ENCODE assay signal across 30 cellular contexts in the genomic region with DNA sequence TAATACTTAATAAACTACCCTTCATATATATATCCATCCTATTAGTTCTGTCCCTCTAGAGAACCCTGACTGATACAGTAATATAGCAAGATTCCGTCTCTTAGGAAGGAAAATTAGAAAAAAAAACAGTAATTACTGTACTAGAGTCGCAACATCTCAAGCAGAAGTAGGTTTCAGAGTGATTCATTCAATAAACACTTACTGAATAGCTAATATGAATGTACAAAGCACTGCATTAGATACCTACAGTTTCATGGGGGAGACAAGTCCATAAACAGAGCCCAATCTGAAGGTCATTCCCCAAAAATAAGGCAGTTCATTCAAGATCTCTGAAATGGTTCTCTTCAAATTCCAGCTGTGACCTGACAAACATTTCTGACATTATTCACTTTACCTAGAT. TPM values are rescaled to one million over a fixed set of nuclear protein-coding genes. Genes with fewer than 3 reads are reported as not detected.
A peak's percentile ranks its signal among the peaks of the same experiment; 100 is the strongest.
DNase-seq lines count a peak whose midpoint lies in the region; ATAC-seq and TF ChIP-seq lines count a peak whose summit lies in the region.
"Had no signal": no experiment of that assay in that cellular context is flagged by ENCODE, and none has a peak within 500 bp of the region (broad histone marks: within the 10 kb centered on the region; RNA-seq: fewer than 3 reads in every experiment).

No MANE protein-coding gene starts in this region.

- no peak for TF ChIP-seq POLR2A in breast epithelium (IDR thresholded peaks at IDR 0.05)

- H3K9ac ChIP-seq in endodermal cell (ENCODE audit: extremely low read depth, low read length, poor library complexity, severe bottlenecking), result no peak overlapping the region

- TF ChIP-seq CTCF in MCF 10A (IDR thresholded peaks at IDR 0.05; ENCODE audit: unreplicated experiment), result no peak
- TF ChIP-seq CTCF in breast epithelium (IDR thresholded peaks at IDR 0.05), result no peak
- TF ChIP-seq CTCF in endodermal cell (conservative IDR thresholded peaks at IDR 0.05), result no peak

- H3K36me3 Mint-ChIP-seq in MCF 10A (ENCODE audit: insufficient read depth, unreplicated experiment), result peaks cover 11% of the 10 kb centered on the region
- H3K36me3 Mint-ChIP-seq in T-helper 17 cell (ENCODE audit: low read depth), result no peaks in the 10 kb centered on the region
- H3K36me3 Mint-ChIP-seq in endodermal cell (ENCODE audit: low read depth), result peaks cover 26% of the 10 kb centered on the region
- H3K36me3 Mint-ChIP-seq in stimulated activated naive B cell treated with anti-CD40 and anti-IgM and Interleukin-4, amounts not matched to agents 10 μg/mL and 1 μg/mL and 100 μg/mL, for 72 hours, result peaks cover 13 to 15% of the 10 kb centered on the region in 2 donors

- CTCF ChIA-PET in MCF 10A (lab: Yijun Ruan, JAX), result interaction anchor here (0.7 to 1.8 kb wide), 4 partner anchors 9 to 45 kb away, joined by 3 to 5 read pairs (median 4); no protein-coding TSS in a partner anchor

- H3K27ac Mint-ChIP-seq in MCF 10A (ENCODE audit: low read depth, unreplicated experiment), result peak overlapping the region; percentile 39
- peak overlapping the region; percentile 75 for H3K27ac Mint-ChIP-seq in T-helper 17 cell
- H3K27ac Mint-ChIP-seq in endodermal cell, result peak overlapping the region; percentile 48
- H3K27ac Mint-ChIP-seq in stimulated activated naive B cell treated with anti-CD40 and anti-IgM and Interleukin-4, amounts not matched to agents 10 μg/mL and 1 μg/mL and 100 μg/mL, for 72 hours, result peak overlapping the region; percentile 31
- H3K27ac Mint-ChIP-seq: activated CD8-positive, alpha-beta T cell treated with anti-CD3 and anti-CD28 coated beads for 36 hours; memory B cell; WTC11 had no signal

- H3K4me3 ChIP-seq in breast epithelium (no peak overlapping the region), endodermal cell (ENCODE audit: low read length) (no peak overlapping the region)
- H3K4me3 ChIP-seq: heart left ventricle, right atrium auricular region, thyroid gland had no signal

- intact Hi-C loops in MCF 10A (cut with micrococcal nuclease), result no loop called here
- intact Hi-C loops in breast epithelium (cut with DNase I; ENCODE audit: low total_unique reads), result no loop called here

- H3K27ac ChIP-seq in breast epithelium (no peak overlapping the region), endodermal cell (ENCODE audit: low read depth, low read length) (no peak overlapping the region)
- H3K27ac ChIP-seq: C4-2B, heart left ventricle, right atrium auricular region, thyroid gland had no signal

- no peaks in the 10 kb centered on the region for H3K9me3 ChIP-seq in breast epithelium
- H3K9me3 ChIP-seq in T-helper 17 cell (ENCODE audit: control insufficient read depth, low read length, poor library complexity, severe bottlenecking), result no peaks in the 10 kb centered on the region
- peaks cover 14% of the 10 kb centered on the region for H3K9me3 ChIP-seq in endodermal cell (ENCODE audit: control insufficient read depth, low read length)
- H3K9me3 ChIP-seq: heart left ventricle, right atrium auricular region, thyroid gland had no signal

- WGBS in endodermal cell (ENCODE audit: insufficient coverage in 1 of 2, insufficient read length in 1 of 2), 2 experiments, result 100% methylated on average over 2 of the region's 2 CpGs; no CpG with 5 or more reads in 1 of the 2 experiments

- no peaks in the 10 kb centered on the region for H3K27me3 ChIP-seq in breast epithelium
- no peaks in the 10 kb centered on the region for H3K27me3 ChIP-seq in endodermal cell (ENCODE audit: control insufficient read depth, insufficient read depth, low read length, poor library complexity, severe bottlenecking)
- H3K27me3 ChIP-seq: heart left ventricle, right atrium auricular region, thyroid gland had no signal

- ATAC-seq in T-helper 17 cell, result no peak
- no peak for ATAC-seq in stimulated activated naive B cell treated with anti-CD40 and anti-IgM and Interleukin-4, amounts not matched to agents 10 μg/mL and 1 μg/mL and 100 μg/mL, for 72 hours (replicated peaks)
- ATAC-seq in HG02885 (IDR thresholded peaks at IDR 0.05; ENCODE audit: poor library complexity, unreplicated experiment), result no peak
- ATAC-seq in GM18861 (IDR thresholded peaks at IDR 0.05; ENCODE audit: unreplicated experiment), result no peak
- no peak for ATAC-seq in HG03571 (IDR thresholded peaks at IDR 0.05; ENCODE audit: unreplicated experiment)
- ATAC-seq: activated CD8-positive, alpha-beta T cell treated with anti-CD3 and anti-CD28 coated beads for 36 hours; heart left ventricle; left cardiac atrium; stimulated activated naive CD8-positive, alpha-beta T cell treated with anti-CD3 and anti-CD28 coated beads, Interleukin-15, Interleukin-2, amounts not matched to agents 100 U/mL and 50 U/mL, for 24 hours; WTC11 had no signal

- H3K36me3 ChIP-seq in breast epithelium (no peaks in the 10 kb centered on the region), endodermal cell (ENCODE audit: control insufficient read depth, insufficient read depth, low read length) (peaks cover 29% of the 10 kb centered on the region)
- H3K36me3 ChIP-seq: right atrium auricular region, thyroid gland had no signal

- H3K27me3 Mint-ChIP-seq in MCF 10A (ENCODE audit: insufficient read depth, unreplicated experiment), result no peaks in the 10 kb centered on the region
- no peaks in the 10 kb centered on the region for H3K27me3 Mint-ChIP-seq in T-helper 17 cell
- H3K27me3 Mint-ChIP-seq in endodermal cell (ENCODE audit: insufficient read depth), result no peaks in the 10 kb centered on the region
- no peaks in the 10 kb centered on the region for H3K27me3 Mint-ChIP-seq in stimulated activated naive B cell treated with anti-CD40 and anti-IgM and Interleukin-4, amounts not matched to agents 10 μg/mL and 1 μg/mL and 100 μg/mL, for 72 hours
- H3K27me3 Mint-ChIP-seq: activated CD8-positive, alpha-beta T cell treated with anti-CD3 and anti-CD28 coated beads for 36 hours; memory B cell had no signal

- BruUV-seq in MCF 10A (replicated peaks; lab: Mats Ljungman, UMichigan), result no TSS peak

- H3K4me1 Mint-ChIP-seq in MCF 10A (ENCODE audit: insufficient read depth, unreplicated experiment), result peaks cover 5% of the 10 kb centered on the region
- H3K4me1 Mint-ChIP-seq in T-helper 17 cell, result peaks cover 19% of the 10 kb centered on the region
- H3K4me1 Mint-ChIP-seq in endodermal cell, result peaks cover 9% of the 10 kb centered on the region
- peaks cover 5 to 20% of the 10 kb centered on the region in 2 donors for H3K4me1 Mint-ChIP-seq in stimulated activated naive B cell treated with anti-CD40 and anti-IgM and Interleukin-4, amounts not matched to agents 10 μg/mL and 1 μg/mL and 100 μg/mL, for 72 hours
- H3K4me1 Mint-ChIP-seq: WTC11 had no signal

- H3K4me1 ChIP-seq in breast epithelium (no peaks in the 10 kb centered on the region), endodermal cell (ENCODE audit: control insufficient read depth, insufficient read depth, low read length) (no peaks in the 10 kb centered on the region)
- H3K4me1 ChIP-seq: right atrium auricular region, thyroid gland had no signal

- H3K9me3 Mint-ChIP-seq in MCF 10A (ENCODE audit: unreplicated experiment), result no peaks in the 10 kb centered on the region
- H3K9me3 Mint-ChIP-seq in endodermal cell, result no peaks in the 10 kb centered on the region
- H3K9me3 Mint-ChIP-seq in stimulated activated naive B cell treated with anti-CD40 and anti-IgM and Interleukin-4, amounts not matched to agents 10 μg/mL and 1 μg/mL and 100 μg/mL, for 72 hours, result no peaks in the 10 kb centered on the region
- H3K9me3 Mint-ChIP-seq: activated CD8-positive, alpha-beta T cell treated with anti-CD3 and anti-CD28 coated beads for 36 hours; memory B cell had no signal

- no peak for DNase-seq in MCF 10A (ENCODE audit: unreplicated experiment)
- DNase-seq in breast epithelium (ENCODE audit: low spot score in 2 of 2), result no peak
- DNase-seq in T-helper 17 cell, result no peak
- DNase-seq in endodermal cell, result no peak
- DNase-seq in stimulated activated naive B cell treated with anti-CD40 and anti-IgM and Interleukin-4, amounts not matched to agents 10 μg/mL and 1 μg/mL and 100 μg/mL, for 72 hours, result no peak
- DNase-seq: activated CD8-positive, alpha-beta T cell treated with anti-CD3 and anti-CD28 coated beads for 36 hours; activated naive CD4-positive, alpha-beta T cell treated with anti-CD3 and anti-CD28 coated beads, Interleukin-2, amount 50 U/mL, for 16 hours; effector CD4-positive, alpha-beta T cell; foreskin fibroblast; heart left ventricle; KBM-7; left cardiac atrium; MM.1S; NCI-H1436; NCI-H2107; NCI-H446; occipital lobe; OCI-M1; stimulated activated CD4-positive, alpha-beta T cell treated with anti-CD3 and anti-CD28 coated beads, Interleukin-4, amount 100 ng/mL, for 24 hours; stimulated activated naive CD8-positive, alpha-beta T cell treated with anti-CD3 and anti-CD28 coated beads, Interleukin-15, Interleukin-2, amounts not matched to agents 100 U/mL and 50 U/mL, for 24 hours; T1000; thyroid gland had no signal

- H3K4me3 Mint-ChIP-seq in MCF 10A (ENCODE audit: unreplicated experiment), result no peak overlapping the region
- H3K4me3 Mint-ChIP-seq in T-helper 17 cell, result no peak overlapping the region
- H3K4me3 Mint-ChIP-seq in endodermal cell, result no peak overlapping the region
- no peak overlapping the region for H3K4me3 Mint-ChIP-seq in stimulated activated naive B cell treated with anti-CD40 and anti-IgM and Interleukin-4, amounts not matched to agents 10 μg/mL and 1 μg/mL and 100 μg/mL, for 72 hours
- H3K4me3 Mint-ChIP-seq: activated CD8-positive, alpha-beta T cell treated with anti-CD3 and anti-CD28 coated beads for 36 hours; memory B cell; WTC11 had no signal

- POLR2A ChIA-PET in MCF 10A (lab: Yijun Ruan, JAX), result interaction anchor here (2.2 to 3.3 kb wide), 2 partner anchors 10 kb away, joined by 12 to 15 read pairs; a partner anchor contains a TSS

RNA-seq across cellular contexts. Expression of a gene that starts 9.9 kb away (rescaled TPM):
- 56.8 and 58.1 TPM in 2 replicates for total RNA-seq in MCF 10A (2022)
- 10 to 100 TPM; 25.0 to 40.1 (median 32.4) TPM for total RNA-seq in breast epithelium
- total RNA-seq in T-helper 17 cell, result 10 to 100 TPM; 51.6 to 57.8 TPM
- 10 to 100 TPM; 59.7 to 65.5 TPM for total RNA-seq in endodermal cell
- polyA plus RNA-seq in endodermal cell (2013, experiment 1 of 2), result 46.4 TPM
- polyA plus RNA-seq in endodermal cell (2013, experiment 2 of 2), result 46.9 TPM

RNA-seq across cellular contexts. Expression of a gene that starts 45.2 kb away (rescaled TPM):
- total RNA-seq in MCF 10A (2022), result 43.6 and 45.2 TPM in 2 replicates
- total RNA-seq in breast epithelium, result 100 to 1,000 TPM in 1 of 3 donors, 10 to 100 TPM in 2; 66.7 to 139 (median 95.4) TPM
- total RNA-seq in T-helper 17 cell, result 10 to 100 TPM; 40.1 to 45.1 TPM
- total RNA-seq in endodermal cell, result 10 to 100 TPM; 26.0 to 26.7 TPM
- 27.9 TPM for polyA plus RNA-seq in endodermal cell (2013, experiment 1 of 2)
- polyA plus RNA-seq in endodermal cell (2013, experiment 2 of 2), result 20.5 TPM

RNA-seq across cellular contexts. Expression of a gene that starts 53.5 kb away (rescaled TPM):
- total RNA-seq in MCF 10A (2022) (0.37 and 0.74 TPM in 2 replicates), breast epithelium (1,000 to 10,000 TPM in 1 of 3 donors, 100 to 1,000 TPM in 2; 235 to 4,731 (median 280) TPM), T-helper 17 cell (1 to 10 TPM in 1 of 2 donors, under 1 TPM in 1; 0.77 to 1.0 TPM), endodermal cell (1 to 10 TPM in 1 of 2 donors, under 1 TPM in 1; 0.93 to 1.1 TPM)
- 0.32 TPM for polyA plus RNA-seq in endodermal cell (2013, experiment 1 of 2)
- 0.46 TPM for polyA plus RNA-seq in endodermal cell (2013, experiment 2 of 2)
- total RNA-seq: G401 had no signal

Comparison
In these comparisons a context has a peak if more than half of its experiments do, and no peak if none do; other contexts are left out.
1. RNA of a gene that starts 53.5 kb away (total RNA-seq): 235 to 4,731 TPM in breast epithelium; 0.93 to 1.1 TPM in endodermal cell, 0.77 to 1.0 TPM in T-helper 17 cell and 0.37 to 0.74 TPM in MCF 10A; every median in the first group is over 100 times any median in the second.
2. Peak in every context shown above with its lines, with median percentiles within 50 percentile points of each other: H3K27ac Mint-ChIP-seq.